In the genomic region with DNA sequence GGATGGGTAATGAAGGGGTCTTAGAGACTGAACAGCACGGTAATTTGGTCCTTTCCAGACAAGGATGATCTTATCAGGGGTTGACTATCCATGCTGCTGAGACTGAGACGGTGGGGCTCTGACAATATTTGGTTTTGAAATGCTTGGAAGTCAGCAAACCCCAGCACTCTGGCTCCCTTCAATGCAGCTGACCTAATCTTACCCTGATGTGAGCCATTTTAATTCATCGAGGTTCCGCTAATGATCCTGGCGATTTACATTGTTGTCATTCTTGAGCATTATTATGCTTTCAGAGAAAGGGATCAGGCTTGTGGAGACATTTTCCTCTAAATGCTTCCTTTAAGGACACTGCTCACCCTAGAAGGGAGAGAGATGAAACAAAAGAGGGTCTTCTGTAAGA, we compare ENCODE assay signal across 1 cellular context.
TF ChIP-seq lines count a peak whose summit lies in the region.

No MANE protein-coding gene starts in this region.

TF ChIP-seq in GM23338, 12 proteins besides CTCF, POLR2A, EP300 and RAD21 (continued from another document):
- TF ChIP-seq, protein P1, sequence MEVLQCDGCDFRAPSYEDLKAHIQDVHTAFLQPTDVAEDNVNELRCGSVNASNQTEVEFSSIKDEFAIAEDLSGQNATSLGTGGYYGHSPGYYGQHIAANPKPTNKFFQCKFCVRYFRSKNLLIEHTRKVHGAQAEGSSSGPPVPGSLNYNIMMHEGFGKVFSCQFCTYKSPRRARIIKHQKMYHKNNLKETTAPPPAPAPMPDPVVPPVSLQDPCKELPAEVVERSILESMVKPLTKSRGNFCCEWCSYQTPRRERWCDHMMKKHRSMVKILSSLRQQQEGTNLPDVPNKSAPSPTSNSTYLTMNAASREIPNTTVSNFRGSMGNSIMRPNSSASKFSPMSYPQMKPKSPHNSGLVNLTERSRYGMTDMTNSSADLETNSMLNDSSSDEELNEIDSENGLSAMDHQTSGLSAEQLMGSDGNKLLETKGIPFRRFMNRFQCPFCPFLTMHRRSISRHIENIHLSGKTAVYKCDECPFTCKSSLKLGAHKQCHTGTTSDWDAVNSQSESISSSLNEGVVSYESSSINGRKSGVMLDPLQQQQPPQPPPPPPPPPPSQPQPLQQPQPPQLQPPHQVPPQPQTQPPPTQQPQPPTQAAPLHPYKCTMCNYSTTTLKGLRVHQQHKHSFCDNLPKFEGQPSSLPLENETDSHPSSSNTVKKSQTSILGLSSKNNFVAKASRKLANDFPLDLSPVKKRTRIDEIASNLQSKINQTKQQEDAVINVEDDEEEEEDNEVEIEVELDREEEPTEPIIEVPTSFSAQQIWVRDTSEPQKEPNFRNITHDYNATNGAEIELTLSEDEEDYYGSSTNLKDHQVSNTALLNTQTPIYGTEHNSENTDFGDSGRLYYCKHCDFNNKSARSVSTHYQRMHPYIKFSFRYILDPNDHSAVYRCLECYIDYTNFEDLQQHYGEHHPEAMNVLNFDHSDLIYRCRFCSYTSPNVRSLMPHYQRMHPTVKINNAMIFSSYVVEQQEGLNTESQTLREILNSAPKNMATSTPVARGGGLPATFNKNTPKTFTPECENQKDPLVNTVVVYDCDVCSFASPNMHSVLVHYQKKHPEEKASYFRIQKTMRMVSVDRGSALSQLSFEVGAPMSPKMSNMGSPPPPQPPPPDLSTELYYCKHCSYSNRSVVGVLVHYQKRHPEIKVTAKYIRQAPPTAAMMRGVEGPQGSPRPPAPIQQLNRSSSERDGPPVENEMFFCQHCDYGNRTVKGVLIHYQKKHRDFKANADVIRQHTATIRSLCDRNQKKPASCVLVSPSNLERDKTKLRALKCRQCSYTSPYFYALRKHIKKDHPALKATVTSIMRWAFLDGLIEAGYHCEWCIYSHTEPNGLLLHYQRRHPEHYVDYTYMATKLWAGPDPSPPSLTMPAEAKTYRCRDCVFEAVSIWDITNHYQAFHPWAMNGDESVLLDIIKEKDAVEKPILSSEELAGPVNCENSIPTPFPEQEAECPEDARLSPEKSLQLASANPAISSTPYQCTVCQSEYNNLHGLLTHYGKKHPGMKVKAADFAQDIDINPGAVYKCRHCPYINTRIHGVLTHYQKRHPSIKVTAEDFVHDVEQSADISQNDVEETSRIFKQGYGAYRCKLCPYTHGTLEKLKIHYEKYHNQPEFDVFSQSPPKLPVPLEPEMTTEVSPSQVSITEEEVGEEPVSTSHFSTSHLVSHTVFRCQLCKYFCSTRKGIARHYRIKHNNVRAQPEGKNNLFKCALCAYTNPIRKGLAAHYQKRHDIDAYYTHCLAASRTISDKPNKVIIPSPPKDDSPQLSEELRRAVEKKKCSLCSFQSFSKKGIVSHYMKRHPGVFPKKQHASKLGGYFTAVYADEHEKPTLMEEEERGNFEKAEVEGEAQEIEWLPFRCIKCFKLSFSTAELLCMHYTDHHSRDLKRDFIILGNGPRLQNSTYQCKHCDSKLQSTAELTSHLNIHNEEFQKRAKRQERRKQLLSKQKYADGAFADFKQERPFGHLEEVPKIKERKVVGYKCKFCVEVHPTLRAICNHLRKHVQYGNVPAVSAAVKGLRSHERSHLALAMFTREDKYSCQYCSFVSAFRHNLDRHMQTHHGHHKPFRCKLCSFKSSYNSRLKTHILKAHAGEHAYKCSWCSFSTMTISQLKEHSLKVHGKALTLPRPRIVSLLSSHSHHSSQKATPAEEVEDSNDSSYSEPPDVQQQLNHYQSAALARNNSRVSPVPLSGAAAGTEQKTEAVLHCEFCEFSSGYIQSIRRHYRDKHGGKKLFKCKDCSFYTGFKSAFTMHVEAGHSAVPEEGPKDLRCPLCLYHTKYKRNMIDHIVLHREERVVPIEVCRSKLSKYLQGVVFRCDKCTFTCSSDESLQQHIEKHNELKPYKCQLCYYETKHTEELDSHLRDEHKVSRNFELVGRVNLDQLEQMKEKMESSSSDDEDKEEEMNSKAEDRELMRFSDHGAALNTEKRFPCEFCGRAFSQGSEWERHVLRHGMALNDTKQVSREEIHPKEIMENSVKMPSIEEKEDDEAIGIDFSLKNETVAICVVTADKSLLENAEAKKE (CRISPR knock-in tag; IDR thresholded peaks at IDR 0.05), result 0 out of 2 replicates have a peak, but pooled peaks have one; percentile 5
